32 cellular contexts compared by ENCODE assay signal in genomic region chr5:112718344-112718743, GRCh38.
"Had no signal": no experiment of that assay in that cellular context is flagged by ENCODE, and none has a peak within 500 bp of the region (broad histone marks: within the 10 kb centered on the region; RNA-seq: fewer than 3 reads in every experiment).

No MANE protein-coding gene starts in this region.

- DNase-seq: activated CD4-positive, alpha-beta memory T cell treated with anti-CD3 and anti-CD28 coated beads for 36 hours; activated CD4-positive, alpha-beta T cell treated with anti-CD3 and anti-CD28 coated beads for 36 hours; activated CD4-positive, alpha-beta T cell treated with anti-CD3 and anti-CD28 coated beads, Interleukin-2, amount 50 U/mL, for 1 hour; activated CD4-positive, CD25-positive, alpha-beta regulatory T cell; activated CD8-positive, alpha-beta memory T cell treated with anti-CD3 and anti-CD28 coated beads, Interleukin-2, amount 50 U/mL, for 4 hours; activated gamma-delta T cell treated with Interleukin-2 at 50 U/mL for 16 hours; activated naive CD4-positive, alpha-beta T cell treated with anti-CD3 and anti-CD28 coated beads for 36 hours; activated T-cell treated with anti-CD3 and anti-CD28 coated beads for 4 hours; activated T-cell treated with anti-CD3 and anti-CD28 coated beads, Interleukin-2, amount 50 U/mL, for 4 hours; adrenal gland; body of pancreas; caudate nucleus; Kasumi-1; MG63; NCI-H1048; NCI-H1105 treated with DMSO at 0.1 percent for 48 hours; NCI-H1436; NCI-H1694 treated with DMSO at 0.1 percent for 48 hours; NCI-H2029; NCI-H345; NCI-H524 treated with DMSO at 0.1 percent for 48 hours; PC-9; SIG-M5; T-cell; T-helper 2 cell; T-helper 9 cell had no signal

- H3K9me3 Mint-ChIP-seq: activated CD4-positive, alpha-beta memory T cell treated with anti-CD3 and anti-CD28 coated beads for 36 hours; activated naive CD4-positive, alpha-beta T cell treated with anti-CD3 and anti-CD28 coated beads for 36 hours; activated T-cell treated with anti-CD3 and anti-CD28 coated beads, Interleukin-2, amount 50 U/mL, for 4 hours; activated T-helper 1 cell treated with anti-CD3 and anti-CD28 coated beads, Interleukin-12 subunit alpha, Interleukin-12 subunit beta, Interleukin-2, Interleukin-4 antibody, amounts not matched to agents 30 ng/mL and 10 ng/mL and 1 ng/mL, durations not matched to agents 14 hours and 24 hours and 36 hours had no signal

- H3K27me3 ChIP-seq: adrenal gland, body of pancreas, MG63 had no signal

- ATAC-seq: activated CD4-positive, alpha-beta T cell treated with anti-CD3 and anti-CD28 coated beads for 36 hours; activated naive CD4-positive, alpha-beta T cell treated with anti-CD3 and anti-CD28 coated beads, Interleukin-2, amount 50 U/mL, for 72 hours; activated T-cell treated with anti-CD3 and anti-CD28 coated beads, Interleukin-2, amount 50 U/mL, for 4 hours; body of pancreas; Right ventricle myocardium inferior; SK-N-SH treated with all-trans-retinoic acid at 6 μM for 48 hours; T-cell had no signal

- H3K36me3 ChIP-seq: adrenal gland, MG63 had no signal

- H3K4me2 ChIP-seq: PC-9 had no signal

- H2AFZ ChIP-seq: PC-9 had no signal

- H3K9me3 ChIP-seq: adrenal gland, body of pancreas had no signal

- H3K4me3 Mint-ChIP-seq: activated CD4-positive, alpha-beta memory T cell treated with anti-CD3 and anti-CD28 coated beads for 36 hours; activated CD4-positive, alpha-beta T cell treated with anti-CD3 and anti-CD28 coated beads for 36 hours; activated naive CD4-positive, alpha-beta T cell treated with anti-CD3 and anti-CD28 coated beads for 36 hours; activated T-cell treated with anti-CD3 and anti-CD28 coated beads, Interleukin-2, amount 50 U/mL, for 4 hours; activated T-helper 1 cell treated with anti-CD3 and anti-CD28 coated beads, Interleukin-12 subunit alpha, Interleukin-12 subunit beta, Interleukin-2, Interleukin-4 antibody, amounts not matched to agents 30 ng/mL and 10 ng/mL and 1 ng/mL, durations not matched to agents 14 hours and 24 hours and 36 hours; T-cell had no signal

- H3K27ac Mint-ChIP-seq: activated CD4-positive, alpha-beta memory T cell treated with anti-CD3 and anti-CD28 coated beads for 36 hours; activated CD4-positive, alpha-beta T cell treated with anti-CD3 and anti-CD28 coated beads for 36 hours; activated naive CD4-positive, alpha-beta T cell treated with anti-CD3 and anti-CD28 coated beads for 36 hours; activated naive CD4-positive, alpha-beta T cell treated with anti-CD3 and anti-CD28 coated beads, Interleukin-2, amount 50 U/mL, for 72 hours; activated T-helper 1 cell treated with anti-CD3 and anti-CD28 coated beads, Interleukin-12 subunit alpha, Interleukin-12 subunit beta, Interleukin-2, Interleukin-4 antibody, amounts not matched to agents 30 ng/mL and 10 ng/mL and 1 ng/mL, durations not matched to agents 14 hours and 24 hours and 36 hours; T-cell had no signal

- H3K27me3 Mint-ChIP-seq: activated CD4-positive, alpha-beta memory T cell treated with anti-CD3 and anti-CD28 coated beads for 36 hours; activated CD4-positive, alpha-beta T cell treated with anti-CD3 and anti-CD28 coated beads for 36 hours; T-cell had no signal

- H3K4me1 ChIP-seq: body of pancreas had no signal

- H3K27ac ChIP-seq: adrenal gland, body of pancreas, PC-9, RWPE1, VCaP had no signal

- H3K4me3 ChIP-seq: adrenal gland, body of pancreas, MG63, PC-9 had no signal
